ENCODE assay signal across 8 cellular contexts in the genomic region with DNA sequence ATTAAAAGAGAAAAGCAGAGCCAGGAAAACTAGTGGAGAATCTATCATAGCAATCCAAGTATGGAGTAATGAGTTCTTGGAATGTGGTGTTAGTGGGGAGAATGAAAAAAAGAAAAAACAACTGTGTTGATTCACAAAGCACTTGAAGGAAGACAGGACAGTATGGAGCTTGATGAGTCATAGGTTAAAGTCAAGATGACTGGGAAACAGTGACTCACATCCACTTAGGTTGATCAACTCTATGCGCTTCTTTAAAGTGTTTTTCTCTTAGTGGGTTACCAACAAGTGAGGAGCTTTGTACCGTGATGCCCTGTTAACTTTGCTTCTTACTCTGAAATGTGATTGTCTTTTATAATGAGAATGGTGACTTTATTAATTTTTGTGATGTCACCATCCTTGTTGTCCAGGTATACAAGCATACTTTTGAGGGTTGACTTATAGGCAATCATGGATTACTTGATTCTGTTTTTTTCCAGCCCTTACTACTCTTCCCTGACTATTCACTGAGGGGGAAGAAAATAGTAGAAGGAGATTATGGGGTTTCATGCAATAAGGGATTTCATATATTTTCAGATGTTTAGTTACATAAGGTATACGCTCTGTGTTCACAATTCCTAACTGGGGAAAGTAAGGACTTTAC. TPM values are rescaled to one million over a fixed set of nuclear protein-coding genes. Genes with fewer than 3 reads are reported as not detected.
DNase-seq lines count a peak whose midpoint lies in the region; ATAC-seq and TF ChIP-seq lines count a peak whose summit lies in the region.

No MANE protein-coding gene starts in this region.

- H3K9me3 Mint-ChIP-seq in activated CD8-positive, alpha-beta memory T cell treated with anti-CD3 and anti-CD28 coated beads, Interleukin-2, amount 10 ng/mL, durations not matched to agents 7 days and 5 days (ENCODE audit: low read depth) = peaks cover 7% of the 10 kb centered on the region
- H3K9me3 Mint-ChIP-seq in activated CD8-positive, alpha-beta T cell treated with anti-CD3 and anti-CD28 coated beads, Interleukin-2, amount 10 ng/mL, durations not matched to agents 7 days and 5 days (ENCODE audit: insufficient read depth) = peaks cover 17% of the 10 kb centered on the region

- H3K36me3 ChIP-seq in left lung (no peaks in the 10 kb centered on the region), transverse colon (no peaks in the 10 kb centered on the region)

- H3K4me3 ChIP-seq in left lung (no peak overlapping the region), transverse colon (no peak overlapping the region)

- H3K27ac ChIP-seq in left lung (no peak overlapping the region), transverse colon (no peak overlapping the region)

- CTCF ChIA-PET in activated CD8-positive, alpha-beta memory T cell treated with anti-CD3 and anti-CD28 coated beads, Interleukin-2, amount 10 ng/mL, durations not matched to agents 7 days and 5 days (lab: Charles Lee) = interaction anchor here (0.7 to 0.8 kb wide), 2 partner anchors 11 to 31 kb away, joined by 3 read pairs; no protein-coding TSS in a partner anchor
- CTCF ChIA-PET in activated CD8-positive, alpha-beta T cell treated with anti-CD3 and anti-CD28 coated beads, Interleukin-2, amount 10 ng/mL, durations not matched to agents 7 days and 5 days (lab: Charles Lee) = no interaction called here

- H3K27me3 Mint-ChIP-seq in activated CD8-positive, alpha-beta memory T cell treated with anti-CD3 and anti-CD28 coated beads, Interleukin-2, amount 10 ng/mL, durations not matched to agents 7 days and 5 days = no peaks in the 10 kb centered on the region
- no peaks in the 10 kb centered on the region for H3K27me3 Mint-ChIP-seq in activated CD8-positive, alpha-beta T cell treated with anti-CD3 and anti-CD28 coated beads, Interleukin-2, amount 10 ng/mL, durations not matched to agents 7 days and 5 days (ENCODE audit: low read depth)

- H3K36me3 Mint-ChIP-seq in activated CD8-positive, alpha-beta memory T cell treated with anti-CD3 and anti-CD28 coated beads, Interleukin-2, amount 10 ng/mL, durations not matched to agents 7 days and 5 days = peaks cover 7% of the 10 kb centered on the region
- no peaks in the 10 kb centered on the region for H3K36me3 Mint-ChIP-seq in activated CD8-positive, alpha-beta T cell treated with anti-CD3 and anti-CD28 coated beads, Interleukin-2, amount 10 ng/mL, durations not matched to agents 7 days and 5 days (ENCODE audit: low read depth)

- no peaks in the 10 kb centered on the region for H3K27me3 ChIP-seq in left lung
- H3K27me3 ChIP-seq in transverse colon = no peaks in the 10 kb centered on the region

- no peak overlapping the region for H3K4me3 Mint-ChIP-seq in activated CD8-positive, alpha-beta memory T cell treated with anti-CD3 and anti-CD28 coated beads, Interleukin-2, amount 10 ng/mL, durations not matched to agents 7 days and 5 days
- H3K4me3 Mint-ChIP-seq in activated CD8-positive, alpha-beta T cell treated with anti-CD3 and anti-CD28 coated beads, Interleukin-2, amount 10 ng/mL, durations not matched to agents 7 days and 5 days = no peak overlapping the region

- TF ChIP-seq CTCF in left lung (IDR thresholded peaks at IDR 0.05) (no peak), transverse colon (IDR thresholded peaks at IDR 0.05) (no peak)

- peak; percentile 99 for ATAC-seq in activated CD8-positive, alpha-beta memory T cell treated with anti-CD3 and anti-CD28 coated beads, Interleukin-2, amount 10 ng/mL, durations not matched to agents 7 days and 5 days
- ATAC-seq in HG03378 (IDR thresholded peaks at IDR 0.05; ENCODE audit: unreplicated experiment) (peak; percentile 88), left lung (peak; percentile 76)
- ATAC-seq in activated CD8-positive, alpha-beta T cell treated with anti-CD3 and anti-CD28 coated beads, Interleukin-2, amount 10 ng/mL, durations not matched to agents 7 days and 5 days = peak; percentile 89

- H3K27ac Mint-ChIP-seq in activated CD8-positive, alpha-beta memory T cell treated with anti-CD3 and anti-CD28 coated beads, Interleukin-2, amount 10 ng/mL, durations not matched to agents 7 days and 5 days = peak overlapping the region; percentile 8
- no peak overlapping the region for H3K27ac Mint-ChIP-seq in activated CD8-positive, alpha-beta T cell treated with anti-CD3 and anti-CD28 coated beads, Interleukin-2, amount 10 ng/mL, durations not matched to agents 7 days and 5 days

- peaks cover 0 to 5% of the 10 kb centered on the region in 2 donors for H3K9me3 ChIP-seq in left lung
- no peaks in the 10 kb centered on the region for H3K9me3 ChIP-seq in transverse colon

- no peak for TF ChIP-seq EP300 in transverse colon (IDR thresholded peaks at IDR 0.05; ENCODE audit: low read depth)

- peaks cover 9% of the 10 kb centered on the region for H3K4me1 Mint-ChIP-seq in activated CD8-positive, alpha-beta memory T cell treated with anti-CD3 and anti-CD28 coated beads, Interleukin-2, amount 10 ng/mL, durations not matched to agents 7 days and 5 days
- H3K4me1 Mint-ChIP-seq in activated CD8-positive, alpha-beta T cell treated with anti-CD3 and anti-CD28 coated beads, Interleukin-2, amount 10 ng/mL, durations not matched to agents 7 days and 5 days (ENCODE audit: low read depth) = peaks cover 10% of the 10 kb centered on the region

- WGBS in transverse colon (ENCODE audit: low coverage in 1 of 2), 2 donors = 60 to 61% methylated on average over 3 of the region's 3 CpGs

- H3K4me1 ChIP-seq in left lung (peaks cover 0 to 3% of the 10 kb centered on the region in 2 donors), transverse colon (peaks cover 0 to 7% (median 0%) of the 10 kb centered on the region in 4 donors)

- no peak for TF ChIP-seq POLR2A in transverse colon (IDR thresholded peaks at IDR 0.05)

- in situ Hi-C loops in transverse colon (cut with MboI; ENCODE audit: low pct_ligation_motif_present in 1 of 4, low pct_unique_long_range_greater_than_20kb in 1 of 4, low sequenced_read_pairs in 3 of 4) = no loop called here

- POLR2A ChIA-PET in activated CD8-positive, alpha-beta T cell treated with anti-CD3 and anti-CD28 coated beads, Interleukin-2, amount 10 ng/mL, durations not matched to agents 7 days and 5 days (lab: Charles Lee) = no interaction called here

- intact Hi-C loops in left lung (cut with DNase I) = no loop called here
- intact Hi-C loops in transverse colon (cut with DNase I; ENCODE audit: low total_unique reads) = loop anchor here (2.0 kb wide), 1 partner anchor 23 kb away; no protein-coding TSS in a partner anchor

- no peak for DNase-seq in activated CD8-positive, alpha-beta memory T cell treated with anti-CD3 and anti-CD28 coated beads, Interleukin-2, amount 10 ng/mL, durations not matched to agents 7 days and 5 days
- no peak for DNase-seq in activated CD8-positive, alpha-beta memory T cell treated with anti-CD3 and anti-CD28 coated beads, Interleukin-2, amount 50 U/mL, for 4 hours
- peak; percentile 25 for DNase-seq in activated CD8-positive, alpha-beta T cell treated with anti-CD3 and anti-CD28 coated beads, Interleukin-2, amount 10 ng/mL, durations not matched to agents 7 days and 5 days
- no peak for DNase-seq in left lung
- no peak for DNase-seq in transverse colon
- no peak for DNase-seq in medulla oblongata (ENCODE audit: extremely low spot score)
- no peak for DNase-seq in NAMALWA (ENCODE audit: low spot score)

RNA-seq across cellular contexts. Expression of gene MDFIC, which starts 32.1 kb away (rescaled TPM):
- 10 to 100 TPM; 58.0 to 84.1 TPM for total RNA-seq in activated CD8-positive, alpha-beta memory T cell treated with anti-CD3 and anti-CD28 coated beads, Interleukin-2, amount 10 ng/mL, durations not matched to agents 7 days and 5 days
- 10 to 100 TPM; 63.6 to 69.8 TPM for total RNA-seq in activated CD8-positive, alpha-beta T cell treated with anti-CD3 and anti-CD28 coated beads, Interleukin-2, amount 10 ng/mL, durations not matched to agents 7 days and 5 days
- total RNA-seq in left lung = 10 to 100 TPM; 30.8 to 50.0 TPM
- total RNA-seq in transverse colon = 10 to 100 TPM in 2 of 4 donors, 1 to 10 TPM in 2; 4.5 to 14.8 (median 9.6) TPM
